31 cellular contexts compared by ENCODE assay signal in genomic region chr1:239930646-239931262, GRCh38.
A peak's percentile ranks its signal among the peaks of the same experiment; 100 is the strongest.
DNase-seq lines count a peak whose midpoint lies in the region; ATAC-seq, FAIRE-seq and TF ChIP-seq lines count a peak whose summit lies in the region.
"Had no signal": no experiment of that assay in that cellular context is flagged by ENCODE, and none has a peak within 500 bp of the region (broad histone marks: within the 10 kb centered on the region; RNA-seq: fewer than 3 reads in every experiment).

No MANE protein-coding gene starts in this region.

- H3K14ac ChIP-seq in IMR-90 (replicated peaks; ENCODE audit: low read depth, low read length): no peak overlapping the region

- H2AFZ ChIP-seq in IMR-90 (replicated peaks; ENCODE audit: low read length, poor library complexity) (no peak overlapping the region), astrocyte (ENCODE audit: low read depth, low read length) (no peak overlapping the region)

- TF ChIP-seq CTCF in Calu3 (IDR thresholded peaks at IDR 0.05; ENCODE audit: unreplicated experiment) (no peak), IMR-90 (conservative IDR thresholded peaks at IDR 0.05; ENCODE audit: low read depth, low read length) (no peak), astrocyte (IDR thresholded peaks at IDR 0.05; ENCODE audit: insufficient read depth, low read depth, low read length) (no peak)

- CTCF ChIA-PET in Calu3 (lab: Charles Lee): interaction anchor here (1.0 to 1.2 kb wide), 2 partner anchors 13 to 22 kb away, joined by 4 to 10 read pairs; no protein-coding TSS in a partner anchor
- CTCF ChIA-PET in IMR-90 (lab: Yijun Ruan, JAX): interaction anchor here (1.1 kb wide), 1 partner anchor 21 kb away, joined by 3 read pairs; no protein-coding TSS in a partner anchor

- no peak overlapping the region for H2BK20ac ChIP-seq in IMR-90 (ENCODE audit: low read depth, low read length)

- no peak overlapping the region for H3K23ac ChIP-seq in IMR-90 (ENCODE audit: low read depth, low read length)

- H4K20me1 ChIP-seq in IMR-90 (ENCODE audit: insufficient read depth, low read length) (no peaks in the 10 kb centered on the region), astrocyte (ENCODE audit: insufficient read depth, low read length) (no peaks in the 10 kb centered on the region)

- dilution Hi-C loops in IMR-90 (cut with HindIII; ENCODE audit: low sequenced_read_pairs, unreplicated experiment): no loop called here

- intact Hi-C loops in Calu3 (cut with micrococcal nuclease; ENCODE audit: unreplicated experiment): no loop called here
- intact Hi-C loops in IMR-90 (cut with micrococcal nuclease): no loop called here

- H4K91ac ChIP-seq in IMR-90 (ENCODE audit: insufficient read depth, low read depth, low read length): no peak overlapping the region

- no peak for TF ChIP-seq POLR2A in IMR-90 (IDR thresholded peaks at IDR 0.05; ENCODE audit: low read depth, low read length)

- BruUV-seq in Calu3 (replicated peaks; lab: Mats Ljungman, UMichigan) (no TSS peak), IMR-90 (replicated peaks; lab: Mats Ljungman, UMichigan) (no TSS peak)

- no peak overlapping the region for H3K4me3 ChIP-seq in IMR-90 (ENCODE audit: insufficient read depth, low read depth, low read length)
- H3K4me3 ChIP-seq in astrocyte (ENCODE audit: insufficient read depth, low read depth, low read length): no peak overlapping the region
- H3K4me3 ChIP-seq: esophagus muscularis mucosa, lung, SK-N-MC, suprapubic skin, upper lobe of left lung had no signal

- H3K9me3 ChIP-seq in IMR-90 (ENCODE audit: control insufficient read depth, insufficient read depth, low read length) (no peaks in the 10 kb centered on the region), astrocyte (ENCODE audit: insufficient read depth, low read depth, low read length) (no peaks in the 10 kb centered on the region)
- H3K9me3 ChIP-seq: esophagus muscularis mucosa, suprapubic skin, upper lobe of left lung had no signal

- H4K8ac ChIP-seq in IMR-90 (ENCODE audit: low read depth in 2 of 2, low read length in 2 of 2): no peak overlapping the region

- DNase-seq in Calu3: no peak
- DNase-seq in IMR-90: peak; percentile 27
- DNase-seq in astrocyte (ENCODE audit: low read depth): peak; percentile 11
- no peak for DNase-seq in left lobe of liver (ENCODE audit: low spot score)
- no peak for DNase-seq in ureter (ENCODE audit: low spot score)
- no peak for DNase-seq in HuH-7 (ENCODE audit: low spot score)
- no peak for DNase-seq in stimulated activated CD8-positive, alpha-beta memory T cell treated with anti-CD3 and anti-CD28 coated beads, Interleukin-4, amount 100 ng/mL, for 48 hours
- DNase-seq in activated naive CD4-positive, alpha-beta T cell treated with anti-CD3 and anti-CD28 coated beads, Interleukin-2, amount 50 U/mL, for 16 hours: no peak
- DNase-seq: activated CD4-positive, alpha-beta T cell treated with anti-CD3 and anti-CD28 coated beads, Interleukin-2, amount 50 U/mL, for 4 hours; activated CD8-positive, alpha-beta memory T cell treated with anti-CD3 and anti-CD28 coated beads, Interleukin-2, amount 10 ng/mL, durations not matched to agents 7 days and 5 days; activated gamma-delta T cell treated with Interleukin-2 at 50 U/mL for 16 hours; activated naive CD8-positive, alpha-beta T cell treated with anti-CD3 and anti-CD28 coated beads, Interleukin-2, amount 50 U/mL, for 24 hours; activated T-cell treated with anti-CD3 and anti-CD28 coated beads, Interleukin-2, amount 50 U/mL, for 48 hours; CD4-positive, alpha-beta T cell; dermis blood vessel endothelial cell; DMS 273 treated with DMSO at 0.1 percent for 48 hours; endodermal cell; foreskin melanocyte; naive thymus-derived CD8-positive, alpha-beta T cell; NCI-H1105; NCI-H187 treated with DMSO at 0.1 percent for 48 hours; NCI-H2171 treated with DMSO at 0.1 percent for 48 hours; NCI-H510A treated with DMSO at 0.1 percent for 48 hours; OCI-M1; stimulated activated naive CD4-positive, alpha-beta T cell had no signal

- H2AK5ac ChIP-seq in IMR-90 (ENCODE audit: low read depth, low read length): no peak overlapping the region

- no peak for TF ChIP-seq RAD21 in IMR-90 (IDR thresholded peaks at IDR 0.05; ENCODE audit: low read length)

- H3K79me1 ChIP-seq in IMR-90 (ENCODE audit: low read depth in 1 of 2, low read length in 2 of 2): no peaks in the 10 kb centered on the region

- no peak overlapping the region for H2BK120ac ChIP-seq in IMR-90 (ENCODE audit: low read depth, low read length)

- no peak overlapping the region for H4K5ac ChIP-seq in IMR-90 (ENCODE audit: low read depth, low read length)

- H3K4me3 Mint-ChIP-seq in Calu3 (ENCODE audit: low read depth, unreplicated experiment): no peak overlapping the region
- H3K4me3 Mint-ChIP-seq in astrocyte (ENCODE audit: unreplicated experiment): no peak overlapping the region
- H3K4me3 Mint-ChIP-seq: activated CD8-positive, alpha-beta memory T cell treated with anti-CD3 and anti-CD28 coated beads, Interleukin-2, amount 10 ng/mL, durations not matched to agents 7 days and 5 days; activated naive CD8-positive, alpha-beta T cell treated with anti-CD3 and anti-CD28 coated beads, Interleukin-2, amount 50 U/mL, for 24 hours; CD4-positive, alpha-beta T cell; endodermal cell; naive thymus-derived CD8-positive, alpha-beta T cell had no signal

- H3K9me3 Mint-ChIP-seq in Calu3 (ENCODE audit: low read depth, unreplicated experiment) (peaks cover 2% of the 10 kb centered on the region), astrocyte (ENCODE audit: unreplicated experiment) (no peaks in the 10 kb centered on the region)
- H3K9me3 Mint-ChIP-seq: activated naive CD8-positive, alpha-beta T cell treated with anti-CD3 and anti-CD28 coated beads, Interleukin-2, amount 50 U/mL, for 24 hours; CD4-positive, alpha-beta T cell; naive thymus-derived CD8-positive, alpha-beta T cell had no signal

- H3K4me1 ChIP-seq in IMR-90 (ENCODE audit: control insufficient read depth, insufficient read depth, low read length) (no peaks in the 10 kb centered on the region), astrocyte (ENCODE audit: insufficient read depth, low read length) (no peaks in the 10 kb centered on the region)
- H3K4me1 ChIP-seq: esophagus muscularis mucosa, suprapubic skin, upper lobe of left lung had no signal

- in situ Hi-C loops in IMR-90 (cut with MboI; ENCODE audit: low sequenced_read_pairs): no loop called here

- H3K27ac ChIP-seq in IMR-90 (ENCODE audit: insufficient read depth, low read length) (no peak overlapping the region), astrocyte (ENCODE audit: low read depth, low read length) (no peak overlapping the region)
- H3K27ac ChIP-seq: esophagus muscularis mucosa, SK-N-MC, suprapubic skin, upper lobe of left lung had no signal

- H3K18ac ChIP-seq in IMR-90 (ENCODE audit: low read depth, low read length): no peak overlapping the region

- no peaks in the 10 kb centered on the region for H3K36me3 ChIP-seq in IMR-90 (ENCODE audit: control insufficient read depth, insufficient read depth, low read length)
- H3K36me3 ChIP-seq in astrocyte (ENCODE audit: insufficient read depth, low read length): no peaks in the 10 kb centered on the region
- H3K36me3 ChIP-seq: esophagus muscularis mucosa, suprapubic skin, upper lobe of left lung had no signal

- FAIRE-seq in astrocyte (lab: Jason Lieb, UNC): no peak

- POLR2A ChIA-PET in IMR-90 (lab: Charles Lee; ENCODE audit: unreplicated experiment): no interaction called here

- H3K9me1 ChIP-seq in IMR-90 (ENCODE audit: insufficient read depth, low read length): no peaks in the 10 kb centered on the region

- H3K27ac Mint-ChIP-seq in Calu3 (ENCODE audit: unreplicated experiment) (peak overlapping the region; percentile 33), astrocyte (ENCODE audit: unreplicated experiment) (no peak overlapping the region)
- H3K27ac Mint-ChIP-seq: activated CD8-positive, alpha-beta memory T cell treated with anti-CD3 and anti-CD28 coated beads, Interleukin-2, amount 10 ng/mL, durations not matched to agents 7 days and 5 days; activated naive CD8-positive, alpha-beta T cell treated with anti-CD3 and anti-CD28 coated beads, Interleukin-2, amount 50 U/mL, for 24 hours; CD4-positive, alpha-beta T cell; endodermal cell had no signal

- no peaks in the 10 kb centered on the region for H3K79me2 ChIP-seq in astrocyte (ENCODE audit: insufficient read depth, low read length)

- H3K4me2 ChIP-seq in IMR-90 (ENCODE audit: low read depth, low read length) (no peak overlapping the region), astrocyte (ENCODE audit: low read length) (no peak overlapping the region)

- H3K36me3 Mint-ChIP-seq in Calu3 (ENCODE audit: insufficient read depth, unreplicated experiment) (no peaks in the 10 kb centered on the region), astrocyte (ENCODE audit: low read depth, unreplicated experiment) (no peaks in the 10 kb centered on the region)
- H3K36me3 Mint-ChIP-seq: activated CD8-positive, alpha-beta memory T cell treated with anti-CD3 and anti-CD28 coated beads, Interleukin-2, amount 10 ng/mL, durations not matched to agents 7 days and 5 days; naive thymus-derived CD8-positive, alpha-beta T cell had no signal

- WGBS in IMR-90 (ENCODE audit: extremely low coverage in 2 of 2, insufficient read length in 1 of 2), 2 experiments: no CpG with 5 or more reads among the region's 6 CpGs

- H2AK9ac ChIP-seq in IMR-90 (replicated peaks; ENCODE audit: low read depth, low read length, poor library complexity): no peak overlapping the region

- ATAC-seq in IMR-90 (ENCODE audit: low read depth): no peak
- ATAC-seq in left lobe of liver: peak; percentile 52
- ATAC-seq: activated CD4-positive, CD25-positive, alpha-beta regulatory T cell treated with anti-CD3 and anti-CD28 coated beads, Interleukin-2, amount 50 U/mL, for 24 hours; activated CD8-positive, alpha-beta memory T cell treated with anti-CD3 and anti-CD28 coated beads, Interleukin-2, amount 10 ng/mL, durations not matched to agents 7 days and 5 days; activated naive CD8-positive, alpha-beta T cell treated with anti-CD3 and anti-CD28 coated beads, Interleukin-2, amount 50 U/mL, for 24 hours; naive thymus-derived CD8-positive, alpha-beta T cell had no signal

- H3K56ac ChIP-seq in IMR-90 (ENCODE audit: extremely low read depth, insufficient read depth, low read length): no peak overlapping the region

- H3K9ac ChIP-seq in IMR-90 (ENCODE audit: low read depth, low read length): no peak overlapping the region
- H3K9ac ChIP-seq in astrocyte (ENCODE audit: low read length): no peak overlapping the region

- H3K27me3 ChIP-seq in IMR-90 (ENCODE audit: control insufficient read depth, insufficient read depth, low read length) (no peaks in the 10 kb centered on the region), astrocyte (ENCODE audit: insufficient read depth, low read length) (no peaks in the 10 kb centered on the region)
- H3K27me3 ChIP-seq: esophagus muscularis mucosa, suprapubic skin, upper lobe of left lung had no signal

- H3K4me1 Mint-ChIP-seq in Calu3 (ENCODE audit: low read depth, unreplicated experiment) (peaks cover 23% of the 10 kb centered on the region), astrocyte (ENCODE audit: low read depth, unreplicated experiment) (no peaks in the 10 kb centered on the region)
- H3K4me1 Mint-ChIP-seq: activated CD8-positive, alpha-beta memory T cell treated with anti-CD3 and anti-CD28 coated beads, Interleukin-2, amount 10 ng/mL, durations not matched to agents 7 days and 5 days; activated naive CD8-positive, alpha-beta T cell treated with anti-CD3 and anti-CD28 coated beads, Interleukin-2, amount 50 U/mL, for 24 hours; endodermal cell; naive thymus-derived CD8-positive, alpha-beta T cell had no signal

- H3K4ac ChIP-seq in IMR-90 (ENCODE audit: low read depth, low read length): no peak overlapping the region

- no peaks in the 10 kb centered on the region for H3K27me3 Mint-ChIP-seq in Calu3 (ENCODE audit: unreplicated experiment)
- H3K27me3 Mint-ChIP-seq in astrocyte (ENCODE audit: low read depth, unreplicated experiment): no peaks in the 10 kb centered on the region

- H2BK5ac ChIP-seq in IMR-90 (ENCODE audit: low read depth, low read length, poor library complexity, severe bottlenecking): no peak overlapping the region

- no peak overlapping the region for H2BK15ac ChIP-seq in IMR-90 (ENCODE audit: low read depth, low read length)

Comparison
In these comparisons a context has a peak if more than half of its experiments do, and no peak if none do; other contexts are left out.
1. DNase-seq: peak in IMR-90 (single experiment) and astrocyte (single experiment); none in Calu3 (single experiment), left lobe of liver (single experiment), ureter (single experiment), HuH-7 (single experiment), stimulated activated CD8-positive, alpha-beta memory T cell treated with anti-CD3 and anti-CD28 coated beads, Interleukin-4, amount 100 ng/mL, for 48 hours (single experiment) and activated naive CD4-positive, alpha-beta T cell treated with anti-CD3 and anti-CD28 coated beads, Interleukin-2, amount 50 U/mL, for 16 hours (single experiment).